In genomic region chr19:46698395-46699321, GRCh38 we compare ENCODE assay signal across 18 cellular contexts.
"Had no signal": no experiment of that assay in that cellular context is flagged by ENCODE, and none has a peak within 500 bp of the region (broad histone marks: within the 10 kb centered on the region; RNA-seq: fewer than 3 reads in every experiment).

No MANE protein-coding gene starts in this region.

- H3K27me3 Mint-ChIP-seq: activated CD8-positive, alpha-beta memory T cell treated with anti-CD3 and anti-CD28 coated beads, Interleukin-2, amount 10 ng/mL, durations not matched to agents 7 days and 5 days; stimulated activated naive CD8-positive, alpha-beta T cell treated with anti-CD3 and anti-CD28 coated beads, Interleukin-15, amount 100 ng/mL, for 72 hours had no signal

- FAIRE-seq: colon, endothelial cell of umbilical vein, urothelium cell line had no signal

- H3K27ac ChIP-seq: foreskin keratinocyte, thoracic aorta had no signal

- H3K27ac Mint-ChIP-seq: activated CD8-positive, alpha-beta memory T cell treated with anti-CD3 and anti-CD28 coated beads, Interleukin-2, amount 10 ng/mL, durations not matched to agents 7 days and 5 days; activated T-cell treated with anti-CD3 and anti-CD28 coated beads, Interleukin-2, amount 50 U/mL, for 72 hours; nephron had no signal

- H3K9me3 ChIP-seq: mucosa of descending colon, thoracic aorta had no signal

- H3K27me3 ChIP-seq: foreskin keratinocyte had no signal

- H3K4me1 ChIP-seq: foreskin keratinocyte had no signal

- H3K4me3 ChIP-seq: mucosa of descending colon had no signal

- H3K4me3 Mint-ChIP-seq: activated CD8-positive, alpha-beta memory T cell treated with anti-CD3 and anti-CD28 coated beads, Interleukin-2, amount 10 ng/mL, durations not matched to agents 7 days and 5 days; activated T-cell treated with anti-CD3 and anti-CD28 coated beads, Interleukin-2, amount 50 U/mL, for 72 hours; stimulated activated naive CD8-positive, alpha-beta T cell treated with anti-CD3 and anti-CD28 coated beads, Interleukin-15, amount 100 ng/mL, for 72 hours had no signal

- H3K9me3 Mint-ChIP-seq: activated T-cell treated with anti-CD3 and anti-CD28 coated beads, Interleukin-2, amount 50 U/mL, for 72 hours; nephron; stimulated activated naive CD8-positive, alpha-beta T cell treated with anti-CD3 and anti-CD28 coated beads, Interleukin-15, amount 100 ng/mL, for 72 hours had no signal

- DNase-seq: activated CD4-positive, alpha-beta T cell treated with anti-CD3 and anti-CD28 coated beads, Interleukin-2, amount 50 U/mL, for 48 hours; activated CD8-positive, alpha-beta memory T cell treated with anti-CD3 and anti-CD28 coated beads, Interleukin-2, amount 10 ng/mL, durations not matched to agents 7 days and 5 days; activated gamma-delta T cell treated with Interleukin-2 at 50 U/mL for 16 hours; activated T-cell treated with anti-CD3 and anti-CD28 coated beads, Interleukin-2, amount 50 U/mL, for 72 hours; foreskin keratinocyte; head of caudate nucleus; left colon; mucosa of descending colon; stimulated activated CD4-positive, alpha-beta T cell treated with anti-CD3 and anti-CD28 coated beads, Interleukin-2, amount 100 ng/mL, for 48 hours; stimulated activated CD8-positive, alpha-beta memory T cell treated with anti-CD3 and anti-CD28 coated beads, Interleukin-4, amount 100 ng/mL, for 48 hours; stimulated activated naive CD8-positive, alpha-beta T cell treated with anti-CD3 and anti-CD28 coated beads, Interleukin-15, amount 100 ng/mL, for 72 hours; SW 1271 had no signal

- H3K4me1 Mint-ChIP-seq: activated CD8-positive, alpha-beta memory T cell treated with anti-CD3 and anti-CD28 coated beads, Interleukin-2, amount 10 ng/mL, durations not matched to agents 7 days and 5 days; nephron; stimulated activated naive CD8-positive, alpha-beta T cell treated with anti-CD3 and anti-CD28 coated beads, Interleukin-15, amount 100 ng/mL, for 72 hours had no signal

- ATAC-seq: activated CD4-positive, CD25-positive, alpha-beta regulatory T cell treated with anti-CD3 and anti-CD28 coated beads, Interleukin-2, amount 50 U/mL, for 24 hours; activated CD8-positive, alpha-beta memory T cell treated with anti-CD3 and anti-CD28 coated beads, Interleukin-2, amount 10 ng/mL, durations not matched to agents 7 days and 5 days; activated T-cell treated with anti-CD3 and anti-CD28 coated beads, Interleukin-2, amount 50 U/mL, for 72 hours; foreskin keratinocyte; stimulated activated naive CD8-positive, alpha-beta T cell treated with anti-CD3 and anti-CD28 coated beads, Interleukin-15, amount 100 ng/mL, for 72 hours had no signal
